19 cellular contexts compared by ENCODE assay signal in genomic region chr10:114295393-114295792, GRCh38. TPM values are rescaled to one million over a fixed set of nuclear protein-coding genes. Genes with fewer than 3 reads are reported as not detected.
DNase-seq lines count a peak whose midpoint lies in the region; ATAC-seq and TF ChIP-seq lines count a peak whose summit lies in the region.
"Had no signal": no experiment of that assay in that cellular context is flagged by ENCODE, and none has a peak within 500 bp of the region (broad histone marks: within the 10 kb centered on the region; RNA-seq: fewer than 3 reads in every experiment).

No MANE protein-coding gene starts in this region.

- ATAC-seq in stimulated activated memory B cell treated with anti-CD40 and anti-IgM and Interleukin-4, amounts not matched to agents 10 μg/mL and 1 μg/mL and 100 μg/mL, for 72 hours, result no peak
- ATAC-seq: A549; CD8-positive, alpha-beta T cell; HCT116 had no signal

- H3K4me3 Mint-ChIP-seq in CD8-positive, alpha-beta memory T cell, result no peak overlapping the region
- H3K4me3 Mint-ChIP-seq in stimulated activated memory B cell treated with anti-CD40 and anti-IgM and Interleukin-4, amounts not matched to agents 10 μg/mL and 1 μg/mL and 100 μg/mL, for 72 hours, result no peak overlapping the region
- H3K4me3 Mint-ChIP-seq: CD14-positive monocyte; CD8-positive, alpha-beta T cell had no signal

- H3K36me3 Mint-ChIP-seq in CD8-positive, alpha-beta memory T cell, result peaks cover 38 to 54% (median 39%) of the 10 kb centered on the region in 3 donors
- H3K36me3 Mint-ChIP-seq in stimulated activated memory B cell treated with anti-CD40 and anti-IgM and Interleukin-4, amounts not matched to agents 10 μg/mL and 1 μg/mL and 100 μg/mL, for 72 hours, result peaks cover 54% of the 10 kb centered on the region
- H3K36me3 Mint-ChIP-seq: CD14-positive monocyte had no signal

- CTCF ChIA-PET in HEK293 (lab: Yijun Ruan, JAX), result no interaction called here
- CTCF ChIA-PET in CD8-positive, alpha-beta memory T cell (lab: Charles Lee), result interaction anchor here (1.1 kb wide), 1 partner anchor 9 kb away, joined by 5 read pairs; no protein-coding TSS in a partner anchor

- H3K36me3 ChIP-seq in HEK293 (ENCODE audit: control insufficient read depth in 2 of 2, insufficient read depth in 1 of 2, low read length in 2 of 2) (peaks cover 0 to 16% of the 10 kb centered on the region in 2 experiments; a peak in 1 of 3 replicates), adipocyte (ENCODE audit: control insufficient read depth, insufficient read depth, low read length, severe bottlenecking) (peaks cover 3% of the 10 kb centered on the region)
- peaks cover 8% of the 10 kb centered on the region for H3K36me3 ChIP-seq in CD8-positive, alpha-beta memory T cell (ENCODE audit: insufficient read depth, low read length)

- DNase-seq in DMS53 (lab: John Stamatoyannopoulos, UW), result peak; percentile 17
- DNase-seq in DMS53 treated with DMSO at 0.1 percent for 48 hours (lab: John Stamatoyannopoulos, UW; ENCODE audit: unreplicated experiment), result no peak
- no peak for DNase-seq in adipocyte (ENCODE audit: low read depth)
- no peak for DNase-seq in CD8-positive, alpha-beta memory T cell
- no peak for DNase-seq in NCI-H1092 (lab: John Stamatoyannopoulos, UW)
- DNase-seq: AML-193; CD8-positive, alpha-beta T cell; COR-L47; DMS79 treated with DMSO at 0.1 percent for 48 hours; GF-D8; GOT3; H7 had no signal

- POLR2A ChIA-PET in HEK293 (lab: Yijun Ruan, JAX), result no interaction called here
- POLR2A ChIA-PET in CD8-positive, alpha-beta memory T cell (lab: Charles Lee), result no interaction called here

- H3K27ac Mint-ChIP-seq in CD8-positive, alpha-beta memory T cell, result no peak overlapping the region
- H3K27ac Mint-ChIP-seq in stimulated activated memory B cell treated with anti-CD40 and anti-IgM and Interleukin-4, amounts not matched to agents 10 μg/mL and 1 μg/mL and 100 μg/mL, for 72 hours, result no peak overlapping the region
- H3K27ac Mint-ChIP-seq: CD14-positive monocyte; CD8-positive, alpha-beta T cell had no signal

- H3K4me1 Mint-ChIP-seq in CD8-positive, alpha-beta memory T cell, result no peaks in the 10 kb centered on the region
- no peaks in the 10 kb centered on the region for H3K4me1 Mint-ChIP-seq in stimulated activated memory B cell treated with anti-CD40 and anti-IgM and Interleukin-4, amounts not matched to agents 10 μg/mL and 1 μg/mL and 100 μg/mL, for 72 hours
- H3K4me1 Mint-ChIP-seq: CD14-positive monocyte had no signal

- peaks cover 8 to 25% (median 19%) of the 10 kb centered on the region in 5 donors for H3K9me3 Mint-ChIP-seq in CD8-positive, alpha-beta memory T cell
- peaks cover 16% of the 10 kb centered on the region for H3K9me3 Mint-ChIP-seq in stimulated activated memory B cell treated with anti-CD40 and anti-IgM and Interleukin-4, amounts not matched to agents 10 μg/mL and 1 μg/mL and 100 μg/mL, for 72 hours

- no peak for TF ChIP-seq CTCF in HEK293 (tag by site-specific recombination; IDR thresholded peaks at IDR 0.05)

- no peaks in the 10 kb centered on the region for H3K27me3 Mint-ChIP-seq in CD8-positive, alpha-beta memory T cell
- no peaks in the 10 kb centered on the region for H3K27me3 Mint-ChIP-seq in stimulated activated memory B cell treated with anti-CD40 and anti-IgM and Interleukin-4, amounts not matched to agents 10 μg/mL and 1 μg/mL and 100 μg/mL, for 72 hours

- H3K4me1 ChIP-seq in HEK293 (ENCODE audit: control insufficient read depth, insufficient read depth, low read length), result no peaks in the 10 kb centered on the region
- no peaks in the 10 kb centered on the region for H3K4me1 ChIP-seq in adipocyte (ENCODE audit: control insufficient read depth, insufficient read depth, low read length)
- no peaks in the 10 kb centered on the region for H3K4me1 ChIP-seq in CD8-positive, alpha-beta memory T cell (ENCODE audit: insufficient read depth, low read length)
- H3K4me1 ChIP-seq: A549 had no signal

- H3K4me3 ChIP-seq in HEK293 (ENCODE audit: low read depth, low read length) (no peak overlapping the region), adipocyte (ENCODE audit: low read length) (peak overlapping the region; percentile 13)
- no peak overlapping the region for H3K4me3 ChIP-seq in CD8-positive, alpha-beta memory T cell (ENCODE audit: low read length)
- H3K4me3 ChIP-seq: A549 had no signal

- H3K9me3 ChIP-seq in HEK293 (ENCODE audit: control insufficient read depth, insufficient read depth, low read depth, low read length) (no peaks in the 10 kb centered on the region; the same call in 1 of the 2 replicates), adipocyte (ENCODE audit: control insufficient read depth, low read length) (peaks cover 25% of the 10 kb centered on the region)
- H3K9me3 ChIP-seq in CD8-positive, alpha-beta memory T cell (ENCODE audit: low read length), result peaks cover 7% of the 10 kb centered on the region

- H3K27me3 ChIP-seq in adipocyte (replicated peaks; ENCODE audit: control insufficient read depth, insufficient read depth, low read length), result peaks cover 11% of the 10 kb centered on the region
- no peaks in the 10 kb centered on the region for H3K27me3 ChIP-seq in CD8-positive, alpha-beta memory T cell (ENCODE audit: insufficient read depth, low read length, poor library complexity, severe bottlenecking)

- no peak overlapping the region for H3K9ac ChIP-seq in adipocyte (ENCODE audit: low read length)

- H3K27ac ChIP-seq in HEK293 (ENCODE audit: extremely low read depth, low read depth, low read length) (no peak overlapping the region), cingulate gyrus (ENCODE audit: low read depth, low read length) (peak overlapping the region; percentile 34)
- no peak overlapping the region for H3K27ac ChIP-seq in CD8-positive, alpha-beta memory T cell (ENCODE audit: low read depth, low read length)
- H3K27ac ChIP-seq: 22Rv1, A549 had no signal

TF ChIP-seq in HEK293, 187 proteins besides CTCF, POLR2A, EP300 and RAD21:
- TF ChIP-seq ZNF660 (tag by site-specific recombination; IDR thresholded peaks at IDR 0.05), result no peak
- no peak for TF ChIP-seq ZNF692 (tag by site-specific recombination; IDR thresholded peaks at IDR 0.05)
- no peak for TF ChIP-seq ZNF843 (tag by site-specific recombination; IDR thresholded peaks at IDR 0.05)
- TF ChIP-seq ZNF266 (tag by site-specific recombination; IDR thresholded peaks at IDR 0.05; ENCODE audit: low read depth), result no peak
- TF ChIP-seq ZNF24 (tag by site-specific recombination; IDR thresholded peaks at IDR 0.05), result no peak
- no peak for TF ChIP-seq ZNF23 (tag by site-specific recombination; IDR thresholded peaks at IDR 0.05; ENCODE audit: borderline replicate concordance)
- TF ChIP-seq SETDB1 (IDR thresholded peaks at IDR 0.05; ENCODE audit: insufficient read length, low read length), result peak; percentile 68
- no peak for TF ChIP-seq ZBTB1 (tag by site-specific recombination; IDR thresholded peaks at IDR 0.05)
- TF ChIP-seq TRIM28 (IDR thresholded peaks at IDR 0.05; ENCODE audit: borderline replicate concordance, low read length), result peak; percentile 35; the same call in 1 of the 2 replicates
- TF ChIP-seq ZNF433 (tag by site-specific recombination; IDR thresholded peaks at IDR 0.05; ENCODE audit: low read depth), result no peak

RNA-seq across cellular contexts. Expression of gene VWA2, which starts 56.3 kb away (rescaled TPM):
- not detected for total RNA-seq in CD8-positive, alpha-beta memory T cell
- not detected for polyA plus RNA-seq in CD8-positive, alpha-beta memory T cell
- total RNA-seq: CD8-positive, alpha-beta T cell had no signal
- polyA plus RNA-seq: A549, CD14-positive monocyte had no signal
